8 cellular contexts compared by ENCODE assay signal in genomic region chr11:118608268-118609214, GRCh38. TPM values are rescaled to one million over a fixed set of nuclear protein-coding genes. Genes with fewer than 3 reads are reported as not detected.
DNase-seq lines count a peak whose midpoint lies in the region; ATAC-seq lines count a peak whose summit lies in the region.

No MANE protein-coding gene starts in this region.

- peaks cover 0 to 4% of the 10 kb centered on the region in 2 donors for H3K9me3 ChIP-seq in esophagus (ENCODE audit: control insufficient read depth in 2 of 2, insufficient read depth in 1 of 2, low read depth in 1 of 2, low read length in 1 of 2)
- no peaks in the 10 kb centered on the region for H3K9me3 ChIP-seq in mucosa of stomach (ENCODE audit: control insufficient read depth, low read length)

- peak overlapping the region; percentile 68 for H3K9ac ChIP-seq in mucosa of stomach (ENCODE audit: low read length)

- H3K4me3 ChIP-seq in esophagus (ENCODE audit: low read depth in 1 of 2, low read length in 2 of 2) (peak overlapping the region; percentile 52 to 61), mucosa of stomach (ENCODE audit: low read length) (peak overlapping the region; percentile 4)

- H3K4me1 ChIP-seq in esophagus (ENCODE audit: control insufficient read depth in 2 of 2, insufficient read depth in 2 of 2, low read length in 1 of 2) (peaks cover 2 to 12% of the 10 kb centered on the region in 2 donors), mucosa of stomach (ENCODE audit: control insufficient read depth, insufficient read depth, low read length) (peaks cover 36% of the 10 kb centered on the region)

- no peaks in the 10 kb centered on the region for H3K36me3 ChIP-seq in esophagus (ENCODE audit: control insufficient read depth in 2 of 2, insufficient read depth in 2 of 2, low read length in 1 of 2)
- H3K36me3 ChIP-seq in mucosa of stomach (ENCODE audit: control insufficient read depth, insufficient read depth, low read length), result no peaks in the 10 kb centered on the region

- 9 to 13% methylated on average over 69 to 78 of the region's 78 CpGs for WGBS in esophagus, 2 donors

- H3K27ac ChIP-seq in esophagus (ENCODE audit: low read depth in 2 of 2, low read length in 1 of 2), result peak overlapping the region; percentile 78 to 90

- ATAC-seq in HG03354 (IDR thresholded peaks at IDR 0.05; ENCODE audit: poor library complexity, severe bottlenecking, unreplicated experiment) (no peak), GM21360 (IDR thresholded peaks at IDR 0.05; ENCODE audit: unreplicated experiment) (no peak)

- DNase-seq in D341Med (ENCODE audit: low spot score), result peak; percentile 56
- DNase-seq in NCI-H526 treated with DMSO at 0.1 percent for 48 hours (lab: John Stamatoyannopoulos, UW), result peak; percentile 32
- DNase-seq in activated T-cell treated with anti-CD3 and anti-CD28 coated beads for 48 hours (ENCODE audit: low read depth), result peak; percentile 52
- peak; percentile 74 to 86 for DNase-seq in stimulated activated CD8-positive, alpha-beta memory T cell treated with anti-CD3 and anti-CD28 coated beads, Interleukin-4, amount 100 ng/mL, for 4 hours (ENCODE audit: low read depth in 2 of 2, low spot score in 1 of 2)

- H3K27me3 ChIP-seq in esophagus (ENCODE audit: control insufficient read depth in 1 of 2, insufficient read depth in 2 of 2, low read length in 2 of 2), result no peaks in the 10 kb centered on the region
- peaks cover 45% of the 10 kb centered on the region for H3K27me3 ChIP-seq in mucosa of stomach (ENCODE audit: control insufficient read depth, insufficient read depth, low read length)

RNA-seq across cellular contexts. Expression of gene PHLDB1, which starts 1.1 kb away (rescaled TPM):
- polyA plus RNA-seq in esophagus, result 10 to 100 TPM; 12.9 to 25.7 TPM

RNA-seq across cellular contexts. Expression of gene ARCN1, which starts 36.3 kb away (rescaled TPM):
- polyA plus RNA-seq in esophagus, result 10 to 100 TPM; 44.7 to 58.0 TPM

RNA-seq across cellular contexts. Expression of gene IFT46, which starts 42.8 kb away (rescaled TPM):
- 10 to 100 TPM in 1 of 2 donors, 1 to 10 TPM in 1; 8.6 to 10.9 TPM for polyA plus RNA-seq in esophagus
